In genomic region chr6:166586424-166587156, GRCh38 we compare ENCODE assay signal across 8 cellular contexts. TPM values are rescaled to one million over a fixed set of nuclear protein-coding genes. Genes with fewer than 3 reads are reported as not detected.
DNase-seq lines count a peak whose midpoint lies in the region; ATAC-seq lines count a peak whose summit lies in the region.

Gene RAMACL, minus strand, starts transcription at chr6:166586678. Its CDS starts 201 bp downstream, at chr6:166586477.

- CTCF ChIA-PET in activated CD4-positive, alpha-beta T cell treated with anti-CD3 and anti-CD28 coated beads for 36 hours (lab: Charles Lee): no interaction called here

- intact Hi-C loops in activated CD4-positive, alpha-beta T cell treated with anti-CD3 and anti-CD28 coated beads for 36 hours (cut with DNase I, micrococcal nuclease): no loop called here

- no peaks in the 10 kb centered on the region for H3K36me3 Mint-ChIP-seq in activated CD4-positive, alpha-beta T cell treated with anti-CD3 and anti-CD28 coated beads for 36 hours (ENCODE audit: low read depth)

- H3K27ac Mint-ChIP-seq in activated CD4-positive, alpha-beta T cell treated with anti-CD3 and anti-CD28 coated beads for 36 hours: no peak within 1 kb of the TSS

- ATAC-seq in GM18498 (IDR thresholded peaks at IDR 0.05; ENCODE audit: unreplicated experiment) (peak; percentile 72), GM21360 (IDR thresholded peaks at IDR 0.05; ENCODE audit: unreplicated experiment) (peak; percentile 66), HG03457 (IDR thresholded peaks at IDR 0.05; ENCODE audit: unreplicated experiment) (peak; percentile 64)
- peak; percentile 93 for ATAC-seq in activated CD4-positive, alpha-beta T cell treated with anti-CD3 and anti-CD28 coated beads for 36 hours

- peaks cover 20% of the 10 kb centered on the region for H3K4me1 Mint-ChIP-seq in activated CD4-positive, alpha-beta T cell treated with anti-CD3 and anti-CD28 coated beads for 36 hours

- no peaks in the 10 kb centered on the region for H3K9me3 Mint-ChIP-seq in activated CD4-positive, alpha-beta T cell treated with anti-CD3 and anti-CD28 coated beads for 36 hours (ENCODE audit: low read depth)

- POLR2A ChIA-PET in activated CD4-positive, alpha-beta T cell treated with anti-CD3 and anti-CD28 coated beads for 36 hours (lab: Charles Lee): no interaction called here

- no peaks in the 10 kb centered on the region for H3K27me3 Mint-ChIP-seq in activated CD4-positive, alpha-beta T cell treated with anti-CD3 and anti-CD28 coated beads for 36 hours

- no peak within 1 kb of the TSS for H3K4me3 Mint-ChIP-seq in activated CD4-positive, alpha-beta T cell treated with anti-CD3 and anti-CD28 coated beads for 36 hours

- DNase-seq in activated CD4-positive, alpha-beta T cell treated with anti-CD3 and anti-CD28 coated beads for 36 hours: peak; percentile 71
- DNase-seq in iPS DF 4.7 (ENCODE audit: extremely low read depth, low spot score) (peak; percentile 25), NCI-H345 (lab: John Stamatoyannopoulos, UW) (no peak), NCI-H1048 (lab: John Stamatoyannopoulos, UW) (no peak), Ammon's horn (ENCODE audit: low spot score) (no peak)

RNA-seq across cellular contexts. Expression of gene RAMACL, which starts in this region (rescaled TPM):
- under 1 TPM; 0.30 to 0.41 TPM for total RNA-seq in activated CD4-positive, alpha-beta T cell treated with anti-CD3 and anti-CD28 coated beads for 36 hours

Comparison
In these comparisons a context has a peak if more than half of its experiments do, and no peak if none do; other contexts are left out.
1. Peak in DNase-seq and ATAC-seq in activated CD4-positive, alpha-beta T cell treated with anti-CD3 and anti-CD28 coated beads for 36 hours; RNA of the gene not detected or under 1 TPM.